1 cellular context compared by ENCODE assay signal in genomic region chrX:137166591-137166990, GRCh38.
TF ChIP-seq lines count a peak whose summit lies in the region.

No MANE protein-coding gene starts in this region.

TF ChIP-seq in GM23338, 12 proteins besides CTCF, POLR2A, EP300 and RAD21 (continued from another document):
- no peak for TF ChIP-seq REST (IDR thresholded peaks at IDR 0.05; ENCODE audit: unreplicated experiment)
- no peak for TF ChIP-seq EZH2phosphoT487 (IDR thresholded peaks at IDR 0.05; ENCODE audit: unreplicated experiment)
- TF ChIP-seq ETS1 (IDR thresholded peaks at IDR 0.05) = no peak
- TF ChIP-seq EZH2 (IDR thresholded peaks at IDR 0.05; ENCODE audit: low read depth, unreplicated experiment) = no peak
